26 cellular contexts compared by ENCODE assay signal in genomic region chr1:16446116-16446515, GRCh38. TPM values are rescaled to one million over a fixed set of nuclear protein-coding genes. Genes with fewer than 3 reads are reported as not detected.
A peak's percentile ranks its signal among the peaks of the same experiment; 100 is the strongest.
DNase-seq lines count a peak whose midpoint lies in the region; ATAC-seq, FAIRE-seq and TF ChIP-seq lines count a peak whose summit lies in the region.
"Had no signal": no experiment of that assay in that cellular context is flagged by ENCODE, and none has a peak within 500 bp of the region (broad histone marks: within the 10 kb centered on the region; RNA-seq: fewer than 3 reads in every experiment).

No MANE protein-coding gene starts in this region.

- H3K27ac Mint-ChIP-seq in natural killer cell, result no peak overlapping the region
- no peak overlapping the region for H3K27ac Mint-ChIP-seq in activated naive CD8-positive, alpha-beta T cell treated with anti-CD3 and anti-CD28 coated beads, Interleukin-2, amount 50 U/mL, for 24 hours
- H3K27ac Mint-ChIP-seq: B cell; CD4-positive, alpha-beta T cell; CD8-positive, alpha-beta T cell had no signal

- intact Hi-C loops in K562 (cut with micrococcal nuclease), result no loop called here
- intact Hi-C loops in posterior vena cava (cut with DNase I), result no loop called here
- intact Hi-C loops in natural killer cell (cut with micrococcal nuclease), result no loop called here
- intact Hi-C loops in ovary (cut with DNase I), result loop anchor here in 1 of 4 donors (10.0 kb wide), 1 partner anchor 49 kb away; no protein-coding TSS in a partner anchor

- H4K20me1 ChIP-seq in K562 (replicated peaks; ENCODE audit: control insufficient read depth, insufficient read depth, low read length), result peaks cover 3% of the 10 kb centered on the region; the same call in 1 of the 2 replicates

- H3K36me3 ChIP-seq in HEK293 (ENCODE audit: control insufficient read depth in 2 of 2, insufficient read depth in 1 of 2, low read length in 2 of 2), result peaks cover 7 to 90% of the 10 kb centered on the region in 2 experiments
- H3K36me3 ChIP-seq in K562 (ENCODE audit: control insufficient read depth, insufficient read depth, low read length), result peaks cover 89% of the 10 kb centered on the region
- no peaks in the 10 kb centered on the region for H3K36me3 ChIP-seq in ovary

- H3K9me3 Mint-ChIP-seq in natural killer cell, result no peaks in the 10 kb centered on the region
- no peaks in the 10 kb centered on the region for H3K9me3 Mint-ChIP-seq in activated naive CD8-positive, alpha-beta T cell treated with anti-CD3 and anti-CD28 coated beads, Interleukin-2, amount 50 U/mL, for 24 hours
- H3K9me3 Mint-ChIP-seq: CD4-positive, alpha-beta T cell; CD8-positive, alpha-beta T cell had no signal

- 94% methylated on average over 8 of the region's 10 CpGs for WGBS in K562 (ENCODE audit: insufficient coverage, low coverage, missing lambda C conversion rate)
- WGBS in ovary, 3 donors, result 85 to 91% (median 87%) methylated on average over 10 of the region's 10 CpGs

- no TSS peak for BruUV-seq in K562 (replicated peaks; lab: Mats Ljungman, UMichigan)

- H3K27me3 Mint-ChIP-seq in natural killer cell (ENCODE audit: low read depth in 2 of 2), result no peaks in the 10 kb centered on the region
- H3K27me3 Mint-ChIP-seq in activated naive CD8-positive, alpha-beta T cell treated with anti-CD3 and anti-CD28 coated beads, Interleukin-2, amount 50 U/mL, for 24 hours, result no peaks in the 10 kb centered on the region
- H3K27me3 Mint-ChIP-seq: B cell; CD4-positive, alpha-beta T cell had no signal

- H3K4me2 ChIP-seq in K562 (ENCODE audit: insufficient read depth, low read length), result no peak overlapping the region

- H3K9ac ChIP-seq in K562 (ENCODE audit: insufficient read depth in 1 of 2, low read depth in 2 of 2, low read length in 2 of 2), result no peak overlapping the region

- no peak overlapping the region for H2AFZ ChIP-seq in K562 (ENCODE audit: low read depth, low read length)

- in situ Hi-C loops in K562 (cut with MboI), result loop anchor here (25.0 kb wide), 1 partner anchor 416 kb away; no protein-coding TSS in a partner anchor

- no peak for TF ChIP-seq RAD21 in K562 (CRISPR knock-in tag; conservative IDR thresholded peaks at IDR 0.05 in 1 of 2, IDR thresholded peaks at IDR 0.05 in 1 of 2)

- POLR2A ChIA-PET in HEK293 (lab: Yijun Ruan, JAX), result no interaction called here
- POLR2A ChIA-PET in RWPE1 (lab: Yijun Ruan, JAX; ENCODE audit: low non-redundant PET), result no interaction called here
- POLR2A ChIA-PET in K562 (lab: Yijun Ruan, JAX), result interaction anchor here (0.8 kb wide), 1 partner anchor 474 kb away, joined by 3 read pairs; no protein-coding TSS in a partner anchor

- CTCF ChIA-PET in HEK293 (lab: Yijun Ruan, JAX) (no interaction called here), RWPE1 (lab: Yijun Ruan, JAX) (interaction anchor here (0.5 to 0.6 kb wide), 2 partner anchors 45 to 64 kb away, joined by 3 to 4 read pairs; no protein-coding TSS in a partner anchor), K562 (lab: Yijun Ruan, JAX; ENCODE audit: low intra/inter-chr PET ratio) (no interaction called here)

- no peaks in the 10 kb centered on the region for H3K27me3 ChIP-seq in K562 (ENCODE audit: control insufficient read depth in 2 of 2, insufficient read depth in 2 of 2, low read length in 2 of 2)
- no peaks in the 10 kb centered on the region for H3K27me3 ChIP-seq in ovary
- H3K27me3 ChIP-seq: BLaER1 treated with 17β-estradiol and CSF1 and Interleukin-3, amounts not matched to agents 10 nM and 100 nM had no signal

- H3K36me3 Mint-ChIP-seq in natural killer cell, result peaks cover 12% of the 10 kb centered on the region
- peaks cover 28% of the 10 kb centered on the region for H3K36me3 Mint-ChIP-seq in activated naive CD8-positive, alpha-beta T cell treated with anti-CD3 and anti-CD28 coated beads, Interleukin-2, amount 50 U/mL, for 24 hours (ENCODE audit: low read depth)

- ATAC-seq in K562 (no peak), natural killer cell (no peak)
- ATAC-seq in activated naive CD8-positive, alpha-beta T cell treated with anti-CD3 and anti-CD28 coated beads, Interleukin-2, amount 50 U/mL, for 24 hours, result no peak
- ATAC-seq: CD8-positive, alpha-beta T cell had no signal

- TF ChIP-seq POLR2A in K562 (conservative IDR thresholded peaks at IDR 0.05), result no peak
- no peak for TF ChIP-seq POLR2A in ovary (IDR thresholded peaks at IDR 0.05)

- FAIRE-seq in K562 (lab: Jason Lieb, UNC), result no peak
- FAIRE-seq: A204.1, D721Med, G401.6, GM12891, GM19239 had no signal

- DNase-seq in RWPE1 (ENCODE audit: low spot score), result no peak
- no peak for DNase-seq in K562 (ENCODE audit: extremely low read depth in 1 of 4, low spot score in 3 of 4)
- DNase-seq in posterior vena cava (ENCODE audit: low spot score), result peak; percentile 5
- DNase-seq in natural killer cell, result no peak
- DNase-seq in ovary, result no peak
- DNase-seq in activated naive CD8-positive, alpha-beta T cell treated with anti-CD3 and anti-CD28 coated beads, Interleukin-2, amount 50 U/mL, for 24 hours, result no peak
- DNase-seq: 8988T; ACHN; AML-193; Caco-2; Calu3; CD4-positive, alpha-beta T cell; CD8-positive, alpha-beta T cell; DMS79 treated with DMSO at 0.1 percent for 48 hours; GF-D8 had no signal

- H3K4me3 ChIP-seq in HEK293 (ENCODE audit: low read depth, low read length) (no peak overlapping the region), K562 (no peak overlapping the region), ovary (no peak overlapping the region)
- H3K4me3 ChIP-seq: BLaER1 treated with 17β-estradiol and CSF1 and Interleukin-3, amounts not matched to agents 10 nM and 100 nM had no signal

- no peaks in the 10 kb centered on the region for H3K4me1 ChIP-seq in HEK293 (ENCODE audit: control insufficient read depth, insufficient read depth, low read length)
- H3K4me1 ChIP-seq in K562 (replicated peaks in 1 of 2; ENCODE audit: control insufficient read depth in 2 of 2, insufficient read depth in 2 of 2, low read length in 2 of 2), result peaks cover 30 to 37% of the 10 kb centered on the region in 2 experiments
- H3K4me1 ChIP-seq in ovary (ENCODE audit: insufficient read depth), result peaks cover 2% of the 10 kb centered on the region
- H3K4me1 ChIP-seq: Caco-2 had no signal

- H3K4me1 Mint-ChIP-seq in natural killer cell, result peaks cover 22 to 31% of the 10 kb centered on the region in 2 donors
- H3K4me1 Mint-ChIP-seq in activated naive CD8-positive, alpha-beta T cell treated with anti-CD3 and anti-CD28 coated beads, Interleukin-2, amount 50 U/mL, for 24 hours, result peaks cover 38% of the 10 kb centered on the region

- H3K9me1 ChIP-seq in K562 (ENCODE audit: control insufficient read depth, insufficient read depth, low read length), result peaks cover 3% of the 10 kb centered on the region

- peaks cover 45% of the 10 kb centered on the region for H3K79me2 ChIP-seq in K562 (ENCODE audit: control insufficient read depth, insufficient read depth, low read length)

- TF ChIP-seq EP300 in K562 (IDR thresholded peaks at IDR 0.05; ENCODE audit: low read length) (no peak), ovary (IDR thresholded peaks at IDR 0.05) (no peak)

- no peak overlapping the region for H3K27ac ChIP-seq in HEK293 (ENCODE audit: extremely low read depth, low read depth, low read length)
- H3K27ac ChIP-seq in RWPE1, result peak overlapping the region; percentile 10; the same call in 1 of the 2 replicates
- no peak overlapping the region for H3K27ac ChIP-seq in K562 (ENCODE audit: extremely low read depth, low read depth, low read length)
- H3K27ac ChIP-seq in ovary, result no peak overlapping the region
- H3K27ac ChIP-seq: C4-2B had no signal

- H3K9me3 ChIP-seq in HEK293 (ENCODE audit: control insufficient read depth, insufficient read depth, low read depth, low read length) (no peaks in the 10 kb centered on the region), K562 (replicated peaks; ENCODE audit: control insufficient read depth, insufficient read depth, low read depth, low read length) (no peaks in the 10 kb centered on the region), ovary (no peaks in the 10 kb centered on the region)
- H3K9me3 ChIP-seq: BLaER1 treated with 17β-estradiol and CSF1 and Interleukin-3, amounts not matched to agents 10 nM and 100 nM; Caco-2 had no signal

- TF ChIP-seq CTCF in HEK293 (tag by site-specific recombination; IDR thresholded peaks at IDR 0.05), result no peak
- no peak for TF ChIP-seq CTCF in RWPE1 (conservative IDR thresholded peaks at IDR 0.05; ENCODE audit: low read depth)
- TF ChIP-seq CTCF in K562 (IDR thresholded peaks at IDR 0.05 in 2 of 3, conservative IDR thresholded peaks at IDR 0.05 in 1 of 3; ENCODE audit: insufficient read depth in 2 of 3, low read depth in 1 of 3, low read length in 3 of 3), result no peak
- no peak for TF ChIP-seq CTCF in natural killer cell (IDR thresholded peaks at IDR 0.05)
- no peak for TF ChIP-seq CTCF in ovary (IDR thresholded peaks at IDR 0.05)

- no peak overlapping the region for H3K4me3 Mint-ChIP-seq in natural killer cell
- no peak overlapping the region for H3K4me3 Mint-ChIP-seq in activated naive CD8-positive, alpha-beta T cell treated with anti-CD3 and anti-CD28 coated beads, Interleukin-2, amount 50 U/mL, for 24 hours
- H3K4me3 Mint-ChIP-seq: B cell; CD4-positive, alpha-beta T cell; CD8-positive, alpha-beta T cell had no signal

RNA-seq across cellular contexts. Expression of gene NECAP2, which starts 5.6 kb away (rescaled TPM):
- 80.1 and 150 TPM in 2 replicates for total RNA-seq in K562 (2011; cell fraction: chromatin; rRNA removed; ENCODE audit: low replicate concordance)
- 98.0 and 100 TPM in 2 replicates for total RNA-seq in K562 (2011; cell fraction: nucleolus; rRNA removed)
- total RNA-seq in K562 (2011; cell fraction: nucleoplasm; rRNA removed), result 86.6 and 88.1 TPM in 2 replicates
- total RNA-seq in K562 (2014; rRNA removed) (82.8 and 105 TPM in 2 replicates), K562 (2014; rRNA removed; fragmentation: Illumina TruSeq; extraction: Trizol) (58.6 and 62.1 TPM in 2 replicates), K562 (2015; rRNA removed; fragmentation: Illumina TruSeq; extraction: Trizol) (77.6 and 79.2 TPM in 2 replicates), K562 (2021) (71.9 and 72.5 TPM in 2 replicates), posterior vena cava (10 to 100 TPM; 30.5 to 42.9 TPM), natural killer cell (10 to 100 TPM; 62.1 to 73.1 (median 73.0) TPM), ovary (10 to 100 TPM; 36.2 to 60.4 (median 51.9) TPM)
- polyA plus RNA-seq in K562 (2011; rRNA removed) (81.8 and 85.4 TPM in 2 replicates), K562 (2014; fragmentation: Illumina TruSeq; extraction: Trizol) (92.9 and 93.7 TPM in 2 replicates), K562 (2014; fragmentation: Nextera tagmentation; extraction: Ambion mirVana) (10 to 100 TPM; 22.7 to 30.6 TPM), K562 (2014; rRNA removed) (107 and 118 TPM in 2 replicates), ovary (10 to 100 TPM; 41.0 to 59.1 TPM)
- 92.3 and 104 TPM in 2 replicates for polyA plus RNA-seq in K562 (2011; cell fraction: cytosol; rRNA removed)
- 65.6 and 71.5 TPM in 2 replicates for polyA plus RNA-seq in K562 (2011; cell fraction: nucleus; rRNA removed)
- 75.2 and 79.0 TPM in 2 replicates for polyA plus RNA-seq in K562 (2012)
- polyA minus RNA-seq in K562 (2011; rRNA and poly(A)+ RNA removed), result 70.5 and 74.7 TPM in 2 replicates
- 45.0 and 45.3 TPM in 2 replicates for polyA minus RNA-seq in K562 (2011; cell fraction: cytosol; rRNA and poly(A)+ RNA removed)
- polyA minus RNA-seq in K562 (2011; cell fraction: nucleus; rRNA and poly(A)+ RNA removed), result 31.8 and 51.9 TPM in 2 replicates

RNA-seq across cellular contexts. Expression of gene SPATA21, which starts 8.9 kb away (rescaled TPM):
- total RNA-seq in K562 (2011; cell fraction: chromatin; rRNA removed; ENCODE audit: low replicate concordance), result 0.19 and 0.77 TPM in 2 replicates
- 0.33 and 0.53 TPM in 2 replicates for total RNA-seq in K562 (2011; cell fraction: nucleolus; rRNA removed)
- 0.22 TPM in 1 of 2 replicates, not detected in the other for total RNA-seq in K562 (2011; cell fraction: nucleoplasm; rRNA removed)
- total RNA-seq in K562 (2014; rRNA removed), result 0.08 TPM in 1 of 2 replicates, not detected in the other
- 0.11 and 0.13 TPM in 2 replicates for total RNA-seq in K562 (2014; rRNA removed; fragmentation: Illumina TruSeq; extraction: Trizol)
- total RNA-seq in K562 (2015; rRNA removed; fragmentation: Illumina TruSeq; extraction: Trizol), result 0.11 TPM in 1 of 2 replicates, not detected in the other
- 0.13 TPM in 1 of 2 replicates, not detected in the other for total RNA-seq in K562 (2021)
- 0.04 and 0.17 TPM in 2 replicates for polyA plus RNA-seq in K562 (2011; rRNA removed)
- polyA plus RNA-seq in K562 (2011; cell fraction: cytosol; rRNA removed), result 0.07 and 0.25 TPM in 2 replicates
- polyA plus RNA-seq in K562 (2011; cell fraction: nucleus; rRNA removed), result 0.17 and 0.87 TPM in 2 replicates
- 0.12 and 0.26 TPM in 2 replicates for polyA plus RNA-seq in K562 (2012)
- 0.15 TPM in 1 of 2 replicates, not detected in the other for polyA plus RNA-seq in K562 (2014; fragmentation: Illumina TruSeq; extraction: Trizol)
- polyA plus RNA-seq in K562 (2014; fragmentation: Nextera tagmentation; extraction: Ambion mirVana), result under 1 TPM in 1 of 2 experiments, not detected in 1; 0.10 TPM
- polyA plus RNA-seq in K562 (2014; rRNA removed), result 0.28 and 0.36 TPM in 2 replicates
- polyA minus RNA-seq in K562 (2011; rRNA and poly(A)+ RNA removed), result not detected in 2 replicates
- polyA minus RNA-seq in K562 (2011; cell fraction: cytosol; rRNA and poly(A)+ RNA removed), result not detected in 2 replicates
- polyA minus RNA-seq in K562 (2011; cell fraction: nucleus; rRNA and poly(A)+ RNA removed), result not detected in 2 replicates
- not detected for total RNA-seq in posterior vena cava
- under 1 TPM; 0.35 to 0.55 (median 0.36) TPM for total RNA-seq in natural killer cell
- total RNA-seq in ovary, result not detected
- polyA plus RNA-seq in ovary, result under 1 TPM in 1 of 2 donors, not detected in 1; 0.17 TPM
- total RNA-seq: A673; B cell; Caco-2; Calu3; CD4-positive, alpha-beta T cell; CD8-positive, alpha-beta T cell had no signal
- polyA plus RNA-seq: BJ had no signal

Comparison
In these comparisons a context has a peak if more than half of its experiments do, and no peak if none do; other contexts are left out.
1. Of the 44 proteins assayed by ChIP-seq in both K562 and HEK293: peak only in K562: none; only in HEK293: none; in both: ZNF121; in neither: 43.